ENCODE assay signal across 8 cellular contexts in genomic region chr17:76710863-76711611, GRCh38. TPM values are rescaled to one million over a fixed set of nuclear protein-coding genes. Genes with fewer than 3 reads are reported as not detected.
DNase-seq lines count a peak whose midpoint lies in the region; ATAC-seq and TF ChIP-seq lines count a peak whose summit lies in the region.

TSS of gene MXRA7 (minus strand) at chr17:76710965. CDS start at chr17:76710946, 19 bp downstream.

- peak; percentile 79 for DNase-seq in NCI-H345 (lab: John Stamatoyannopoulos, UW)
- no peak for DNase-seq in NCI-H345 treated with DMSO at 0.1 percent for 48 hours (lab: John Stamatoyannopoulos, UW; ENCODE audit: unreplicated experiment)
- DNase-seq in NCI-H524 treated with DMSO at 0.1 percent for 48 hours (lab: John Stamatoyannopoulos, UW): peak; percentile 65
- DNase-seq in activated T-cell treated with anti-CD3 and anti-CD28 coated beads, Interleukin-2, amount 50 U/mL, for 24 hours: peak; percentile 77
- DNase-seq in epithelial cell of proximal tubule (ENCODE audit: low read depth): no peak
- peak; percentile 50 for DNase-seq in stimulated activated naive B cell treated with anti-CD40 and anti-IgM and Interleukin-4, amounts not matched to agents 10 μg/mL and 1 μg/mL and 100 μg/mL, for 72 hours
- no peak for DNase-seq in NCI-H2029 treated with DMSO at 0.1 percent for 48 hours (lab: John Stamatoyannopoulos, UW)

- H3K27me3 ChIP-seq in mononuclear cell (ENCODE audit: insufficient read depth, low read length): peaks cover 3% of the 10 kb centered on the region

- H3K27ac Mint-ChIP-seq in activated T-cell treated with anti-CD3 and anti-CD28 coated beads, Interleukin-2, amount 50 U/mL, for 24 hours: peak within 1 kb of the TSS; percentile 33
- peak within 1 kb of the TSS; percentile 14 for H3K27ac Mint-ChIP-seq in stimulated activated naive B cell treated with anti-CD40 and anti-IgM and Interleukin-4, amounts not matched to agents 10 μg/mL and 1 μg/mL and 100 μg/mL, for 72 hours

- no peaks in the 10 kb centered on the region for H3K27me3 Mint-ChIP-seq in activated T-cell treated with anti-CD3 and anti-CD28 coated beads, Interleukin-2, amount 50 U/mL, for 24 hours
- no peaks in the 10 kb centered on the region for H3K27me3 Mint-ChIP-seq in stimulated activated naive B cell treated with anti-CD40 and anti-IgM and Interleukin-4, amounts not matched to agents 10 μg/mL and 1 μg/mL and 100 μg/mL, for 72 hours

- no peaks in the 10 kb centered on the region for H3K9me3 ChIP-seq in mononuclear cell (ENCODE audit: low read depth, low read length)

- H3K4me1 ChIP-seq in mononuclear cell (ENCODE audit: insufficient read depth, low read length): peaks cover 28% of the 10 kb centered on the region

- H3K36me3 Mint-ChIP-seq in activated T-cell treated with anti-CD3 and anti-CD28 coated beads, Interleukin-2, amount 50 U/mL, for 24 hours (ENCODE audit: low read depth): peaks cover 33% of the 10 kb centered on the region
- H3K36me3 Mint-ChIP-seq in stimulated activated naive B cell treated with anti-CD40 and anti-IgM and Interleukin-4, amounts not matched to agents 10 μg/mL and 1 μg/mL and 100 μg/mL, for 72 hours: peaks cover 21 to 26% of the 10 kb centered on the region in 2 donors

- H3K9me3 Mint-ChIP-seq in activated T-cell treated with anti-CD3 and anti-CD28 coated beads, Interleukin-2, amount 50 U/mL, for 24 hours: no peaks in the 10 kb centered on the region
- no peaks in the 10 kb centered on the region for H3K9me3 Mint-ChIP-seq in stimulated activated naive B cell treated with anti-CD40 and anti-IgM and Interleukin-4, amounts not matched to agents 10 μg/mL and 1 μg/mL and 100 μg/mL, for 72 hours

- peak within 1 kb of the TSS; percentile 70 for H3K4me3 Mint-ChIP-seq in activated T-cell treated with anti-CD3 and anti-CD28 coated beads, Interleukin-2, amount 50 U/mL, for 24 hours
- peak within 1 kb of the TSS; percentile 68 to 73 for H3K4me3 Mint-ChIP-seq in stimulated activated naive B cell treated with anti-CD40 and anti-IgM and Interleukin-4, amounts not matched to agents 10 μg/mL and 1 μg/mL and 100 μg/mL, for 72 hours

- peak within 1 kb of the TSS; percentile 73 for H3K4me3 ChIP-seq in epithelial cell of proximal tubule (ENCODE audit: low read depth, low read length)
- H3K4me3 ChIP-seq in mononuclear cell (ENCODE audit: low read length): peak within 1 kb of the TSS; percentile 26

- ATAC-seq in stimulated activated naive B cell treated with anti-CD40 and anti-IgM and Interleukin-4, amounts not matched to agents 10 μg/mL and 1 μg/mL and 100 μg/mL, for 72 hours (replicated peaks): peak; percentile 80 to 81

- TF ChIP-seq CTCF in epithelial cell of proximal tubule (conservative IDR thresholded peaks at IDR 0.05; ENCODE audit: low read depth, low read length): no peak

- H3K4me1 Mint-ChIP-seq in activated T-cell treated with anti-CD3 and anti-CD28 coated beads, Interleukin-2, amount 50 U/mL, for 24 hours (ENCODE audit: low read depth): peaks cover 45% of the 10 kb centered on the region
- H3K4me1 Mint-ChIP-seq in stimulated activated naive B cell treated with anti-CD40 and anti-IgM and Interleukin-4, amounts not matched to agents 10 μg/mL and 1 μg/mL and 100 μg/mL, for 72 hours: peaks cover 15 to 24% of the 10 kb centered on the region in 2 donors

RNA-seq across cellular contexts. Expression of gene MXRA7, which starts in this region (rescaled TPM):
- total RNA-seq in epithelial cell of proximal tubule (147 and 167 TPM in 2 replicates), mononuclear cell (10.3 TPM)

Comparison
In these comparisons a context has a peak if more than half of its experiments do, and no peak if none do; other contexts are left out.
1. RNA of gene MXRA7 (total RNA-seq): 147 to 167 TPM in epithelial cell of proximal tubule; 10.3 TPM in mononuclear cell (single experiment); every median in the first group is over 10 times any median in the second.
2. DNase-seq: peak in NCI-H345 (single experiment), NCI-H524 treated with DMSO at 0.1 percent for 48 hours (single experiment), activated T-cell treated with anti-CD3 and anti-CD28 coated beads, Interleukin-2, amount 50 U/mL, for 24 hours (single experiment) and stimulated activated naive B cell treated with anti-CD40 and anti-IgM and Interleukin-4, amounts not matched to agents 10 μg/mL and 1 μg/mL and 100 μg/mL, for 72 hours (single experiment); none in NCI-H345 treated with DMSO at 0.1 percent for 48 hours (single experiment), epithelial cell of proximal tubule (single experiment) and NCI-H2029 treated with DMSO at 0.1 percent for 48 hours (single experiment).